Comparison of ENCODE assay signal across 15 cellular contexts in the genomic region with DNA sequence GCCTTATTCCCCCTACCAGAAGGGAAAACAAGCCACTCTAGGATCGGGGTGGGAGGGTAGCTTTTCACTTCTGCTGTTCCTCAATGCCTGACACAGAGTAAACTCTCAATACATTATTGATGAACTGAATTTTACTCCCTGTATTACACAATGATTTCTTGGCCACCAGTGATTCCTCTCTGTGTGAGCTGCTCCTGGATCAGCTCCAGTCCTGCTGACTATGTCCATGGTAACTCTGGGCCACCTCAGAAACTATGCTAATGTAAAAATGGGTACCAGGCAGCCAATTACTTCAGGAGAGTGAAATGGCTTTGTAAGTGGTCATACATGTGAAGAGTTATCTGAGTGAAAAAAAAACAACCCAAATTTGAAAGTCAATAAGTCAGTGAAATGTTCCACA.
"Had no signal": no experiment of that assay in that cellular context is flagged by ENCODE, and none has a peak within 500 bp of the region (broad histone marks: within the 10 kb centered on the region; RNA-seq: fewer than 3 reads in every experiment).

No MANE protein-coding gene starts in this region.

- H3K27ac ChIP-seq: epithelial cell of prostate, foreskin keratinocyte, left ventricle myocardium inferior, stomach, testis, upper lobe of right lung, WERI-Rb-1 had no signal

- ATAC-seq: foreskin keratinocyte; naive thymus-derived CD4-positive, alpha-beta T cell; sciatic nerve; stimulated activated effector memory CD8-positive, alpha-beta T cell treated with anti-CD3 and anti-CD28 coated beads, Interleukin-12 subunit alpha, Interleukin-12 subunit beta, amount 100 ng/mL, for 72 hours; upper lobe of right lung had no signal

- H3K36me3 ChIP-seq: left ventricle myocardium inferior, stomach, upper lobe of right lung, WERI-Rb-1 had no signal

- DNase-seq: activated CD4-positive, alpha-beta T cell treated with anti-CD3 and anti-CD28 coated beads for 1 hour; activated CD4-positive, alpha-beta T cell treated with anti-CD3 and anti-CD28 coated beads, Interleukin-2, amount 50 U/mL, for 4 hours; activated gamma-delta T cell; endodermal cell; foreskin keratinocyte; left ventricle myocardium inferior; naive thymus-derived CD4-positive, alpha-beta T cell; stimulated activated CD4-positive, alpha-beta T cell treated with anti-CD3 and anti-CD28 coated beads, Interleukin-4, amount 100 ng/mL, for 24 hours; stomach; testis; upper lobe of right lung; WERI-Rb-1 had no signal

- H3K9me3 ChIP-seq: left ventricle myocardium inferior, stomach, testis, upper lobe of right lung had no signal

- H3K4me1 ChIP-seq: foreskin keratinocyte, left ventricle myocardium inferior, stomach, testis, upper lobe of right lung had no signal

- H3K27me3 ChIP-seq: testis, upper lobe of right lung had no signal

- H3K4me3 ChIP-seq: left ventricle myocardium inferior, stomach, testis, upper lobe of right lung had no signal
